In genomic region chr9:135851748-135852147, GRCh38 we compare ENCODE assay signal across 1 cellular context.
TF ChIP-seq lines count a peak whose summit lies in the region.

No MANE protein-coding gene starts in this region.

TF ChIP-seq in HCT116, 20 proteins besides CTCF, POLR2A, EP300 and RAD21 (continued from another document):
- no peak for TF ChIP-seq FOSL1 (IDR thresholded peaks at IDR 0.05; ENCODE audit: low read depth)
- TF ChIP-seq CBX3 (IDR thresholded peaks at IDR 0.05; ENCODE audit: low read depth): no peak
- TF ChIP-seq, protein P1, sequence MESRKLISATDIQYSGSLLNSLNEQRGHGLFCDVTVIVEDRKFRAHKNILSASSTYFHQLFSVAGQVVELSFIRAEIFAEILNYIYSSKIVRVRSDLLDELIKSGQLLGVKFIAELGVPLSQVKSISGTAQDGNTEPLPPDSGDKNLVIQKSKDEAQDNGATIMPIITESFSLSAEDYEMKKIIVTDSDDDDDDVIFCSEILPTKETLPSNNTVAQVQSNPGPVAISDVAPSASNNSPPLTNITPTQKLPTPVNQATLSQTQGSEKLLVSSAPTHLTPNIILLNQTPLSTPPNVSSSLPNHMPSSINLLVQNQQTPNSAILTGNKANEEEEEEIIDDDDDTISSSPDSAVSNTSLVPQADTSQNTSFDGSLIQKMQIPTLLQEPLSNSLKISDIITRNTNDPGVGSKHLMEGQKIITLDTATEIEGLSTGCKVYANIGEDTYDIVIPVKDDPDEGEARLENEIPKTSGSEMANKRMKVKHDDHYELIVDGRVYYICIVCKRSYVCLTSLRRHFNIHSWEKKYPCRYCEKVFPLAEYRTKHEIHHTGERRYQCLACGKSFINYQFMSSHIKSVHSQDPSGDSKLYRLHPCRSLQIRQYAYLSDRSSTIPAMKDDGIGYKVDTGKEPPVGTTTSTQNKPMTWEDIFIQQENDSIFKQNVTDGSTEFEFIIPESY (IDR thresholded peaks at IDR 0.05; ENCODE audit: extremely low read depth, insufficient replicate concordance, low read length): no peak
- no peak for TF ChIP-seq EZH2 (IDR thresholded peaks at IDR 0.05)
- TF ChIP-seq, protein P2, sequence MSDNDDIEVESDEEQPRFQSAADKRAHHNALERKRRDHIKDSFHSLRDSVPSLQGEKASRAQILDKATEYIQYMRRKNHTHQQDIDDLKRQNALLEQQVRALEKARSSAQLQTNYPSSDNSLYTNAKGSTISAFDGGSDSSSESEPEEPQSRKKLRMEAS (IDR thresholded peaks at IDR 0.05): no peak
- TF ChIP-seq ZNF274 (IDR thresholded peaks at IDR 0.05; ENCODE audit: low read depth, low read length): no peak
- TF ChIP-seq POLR2AphosphoS5 (IDR thresholded peaks at IDR 0.05; ENCODE audit: low read depth, low read length): no peak
- no peak for TF ChIP-seq EZH2phosphoT487 (IDR thresholded peaks at IDR 0.05; ENCODE audit: borderline replicate concordance)
- no peak for TF ChIP-seq YY1 (IDR thresholded peaks at IDR 0.05; ENCODE audit: extremely low read depth, insufficient replicate concordance, low read depth, low read length)
- TF ChIP-seq ZFX (IDR thresholded peaks at IDR 0.05): no peak
- no peak for TF ChIP-seq ATF3 (IDR thresholded peaks at IDR 0.05)
